In the genomic region with DNA sequence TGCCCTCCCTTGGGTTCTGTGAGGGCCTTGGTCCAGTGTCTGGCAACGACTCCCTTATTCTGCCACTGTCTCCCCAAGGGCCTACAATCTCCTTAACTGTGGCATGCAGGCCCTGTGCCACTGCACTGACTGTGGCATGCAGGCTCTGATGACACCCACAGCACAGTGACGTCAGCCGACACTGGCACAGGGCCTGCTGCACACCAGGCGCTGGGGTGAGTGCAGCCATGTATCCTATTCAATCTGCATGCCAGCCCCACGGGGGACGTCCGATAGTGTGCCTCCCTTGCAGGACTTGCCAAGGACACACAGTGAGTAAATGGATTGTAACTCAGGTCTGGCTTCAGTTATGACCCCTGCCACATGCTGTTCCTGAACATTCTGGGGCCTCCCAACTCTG, we compare ENCODE assay signal across 1 cellular context.
TF ChIP-seq lines count a peak whose summit lies in the region.

No MANE protein-coding gene starts in this region.

TF ChIP-seq in HepG2, 621 proteins besides CTCF, POLR2A, EP300 and RAD21:
- TF ChIP-seq, protein P1, sequence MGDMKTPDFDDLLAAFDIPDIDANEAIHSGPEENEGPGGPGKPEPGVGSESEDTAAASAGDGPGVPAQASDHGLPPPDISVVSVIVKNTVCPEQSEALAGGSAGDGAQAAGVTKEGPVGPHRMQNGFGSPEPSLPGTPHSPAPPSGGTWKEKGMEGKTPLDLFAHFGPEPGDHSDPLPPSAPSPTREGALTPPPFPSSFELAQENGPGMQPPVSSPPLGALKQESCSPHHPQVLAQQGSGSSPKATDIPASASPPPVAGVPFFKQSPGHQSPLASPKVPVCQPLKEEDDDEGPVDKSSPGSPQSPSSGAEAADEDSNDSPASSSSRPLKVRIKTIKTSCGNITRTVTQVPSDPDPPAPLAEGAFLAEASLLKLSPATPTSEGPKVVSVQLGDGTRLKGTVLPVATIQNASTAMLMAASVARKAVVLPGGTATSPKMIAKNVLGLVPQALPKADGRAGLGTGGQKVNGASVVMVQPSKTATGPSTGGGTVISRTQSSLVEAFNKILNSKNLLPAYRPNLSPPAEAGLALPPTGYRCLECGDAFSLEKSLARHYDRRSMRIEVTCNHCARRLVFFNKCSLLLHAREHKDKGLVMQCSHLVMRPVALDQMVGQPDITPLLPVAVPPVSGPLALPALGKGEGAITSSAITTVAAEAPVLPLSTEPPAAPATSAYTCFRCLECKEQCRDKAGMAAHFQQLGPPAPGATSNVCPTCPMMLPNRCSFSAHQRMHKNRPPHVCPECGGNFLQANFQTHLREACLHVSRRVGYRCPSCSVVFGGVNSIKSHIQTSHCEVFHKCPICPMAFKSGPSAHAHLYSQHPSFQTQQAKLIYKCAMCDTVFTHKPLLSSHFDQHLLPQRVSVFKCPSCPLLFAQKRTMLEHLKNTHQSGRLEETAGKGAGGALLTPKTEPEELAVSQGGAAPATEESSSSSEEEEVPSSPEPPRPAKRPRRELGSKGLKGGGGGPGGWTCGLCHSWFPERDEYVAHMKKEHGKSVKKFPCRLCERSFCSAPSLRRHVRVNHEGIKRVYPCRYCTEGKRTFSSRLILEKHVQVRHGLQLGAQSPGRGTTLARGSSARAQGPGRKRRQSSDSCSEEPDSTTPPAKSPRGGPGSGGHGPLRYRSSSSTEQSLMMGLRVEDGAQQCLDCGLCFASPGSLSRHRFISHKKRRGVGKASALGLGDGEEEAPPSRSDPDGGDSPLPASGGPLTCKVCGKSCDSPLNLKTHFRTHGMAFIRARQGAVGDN (CRISPR knock-in tag; IDR thresholded peaks at IDR 0.05) = peak; percentile 34; the same call in 1 of the 2 replicates
- 0 out of 2 replicates have a peak, but pooled peaks have one; percentile 58 for TF ChIP-seq HNRNPL (IDR thresholded peaks at IDR 0.05; ENCODE audit: low read depth, low read length)
- TF ChIP-seq SNRNP70 (IDR thresholded peaks at IDR 0.05; ENCODE audit: low read depth, low read length) = no peak
